19 cellular contexts compared by ENCODE assay signal in the genomic region with DNA sequence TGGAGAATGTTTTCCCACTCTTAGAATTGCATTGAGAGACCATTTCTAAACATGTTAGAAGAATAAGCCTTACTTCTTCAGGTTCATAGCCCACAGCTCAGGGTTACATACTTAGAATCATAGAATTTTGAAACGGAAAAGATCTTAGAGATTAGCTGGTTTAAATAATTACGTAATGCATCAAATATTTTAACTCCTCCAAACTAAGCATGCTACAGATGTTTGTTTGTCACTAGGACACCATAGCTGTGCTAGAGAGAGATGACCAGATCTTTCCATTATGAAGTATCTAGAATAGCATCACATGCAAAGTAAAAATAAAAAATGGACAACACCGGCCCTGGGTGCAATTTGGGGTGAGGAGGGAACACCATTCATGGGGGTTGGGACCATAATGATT.
DNase-seq lines count a peak whose midpoint lies in the region; ATAC-seq and TF ChIP-seq lines count a peak whose summit lies in the region.
"Had no signal": no experiment of that assay in that cellular context is flagged by ENCODE, and none has a peak within 500 bp of the region (broad histone marks: within the 10 kb centered on the region; RNA-seq: fewer than 3 reads in every experiment).

No MANE protein-coding gene starts in this region.

- no peaks in the 10 kb centered on the region for H3K27me3 Mint-ChIP-seq in endodermal cell (ENCODE audit: insufficient read depth)
- H3K27me3 Mint-ChIP-seq: CD4-positive, alpha-beta T cell had no signal

- DNase-seq in AG10803 (ENCODE audit: low read depth) (peak; percentile 50), HCEC 1CT (peak; percentile 45), endodermal cell (no peak), mesendoderm (peak; percentile 35), tibial nerve (ENCODE audit: low spot score in 2 of 2) (no peak), GF-D8 (lab: John Stamatoyannopoulos, UW) (no peak)
- DNase-seq in activated naive CD4-positive, alpha-beta T cell (lab: John Stamatoyannopoulos, UW), result no peak
- DNase-seq: Calu3; CD4-positive, alpha-beta T cell; DMS53; NCI-H1048; NCI-H1436 treated with DMSO at 0.1 percent for 48 hours; NCI-H2081 treated with DMSO at 0.1 percent for 48 hours; NCI-H510A; NCI-H774 had no signal

- peak overlapping the region; percentile 88 for H2BK120ac ChIP-seq in mesendoderm (ENCODE audit: low read depth, low read length)

- peak overlapping the region; percentile 78 for H4K5ac ChIP-seq in mesendoderm (ENCODE audit: low read length)

- H3K36me3 ChIP-seq in endodermal cell (ENCODE audit: control insufficient read depth, insufficient read depth, low read length), result peaks cover 50% of the 10 kb centered on the region
- no peaks in the 10 kb centered on the region for H3K36me3 ChIP-seq in mesendoderm (ENCODE audit: control insufficient read depth, insufficient read depth, low read length)
- H3K36me3 ChIP-seq in tibial nerve, result no peaks in the 10 kb centered on the region
- H3K36me3 ChIP-seq: SJSA1 had no signal

- no peak overlapping the region for H3K4me2 ChIP-seq in mesendoderm (ENCODE audit: low read length)
- H3K4me2 ChIP-seq: GM23338, KMS-11 had no signal

- TF ChIP-seq POLR2A in tibial nerve (IDR thresholded peaks at IDR 0.05), result no peak

- H3K79me1 ChIP-seq in mesendoderm (ENCODE audit: low read length), result peaks cover 2% of the 10 kb centered on the region

- peak overlapping the region; percentile 80 for H2BK5ac ChIP-seq in mesendoderm (ENCODE audit: low read length)

- no peak for ATAC-seq in GM18520 (IDR thresholded peaks at IDR 0.05; ENCODE audit: unreplicated experiment)

- H3K27ac ChIP-seq in endodermal cell (ENCODE audit: low read depth, low read length) (no peak overlapping the region), mesendoderm (ENCODE audit: low read depth, low read length) (peak overlapping the region; percentile 81), tibial nerve (no peak overlapping the region)
- H3K27ac ChIP-seq: KMS-11, SJSA1 had no signal

- no peaks in the 10 kb centered on the region for H3K9me3 Mint-ChIP-seq in endodermal cell
- H3K9me3 Mint-ChIP-seq: CD4-positive, alpha-beta T cell; GM23338 had no signal

- H3K9ac ChIP-seq in endodermal cell (ENCODE audit: extremely low read depth, low read length, poor library complexity, severe bottlenecking) (no peak overlapping the region), mesendoderm (ENCODE audit: low read length) (peak overlapping the region; percentile 39)
- H3K9ac ChIP-seq: KMS-11 had no signal

- peaks cover 51% of the 10 kb centered on the region for H3K4me1 Mint-ChIP-seq in endodermal cell

- H3K4me3 Mint-ChIP-seq in endodermal cell, result no peak overlapping the region
- H3K4me3 Mint-ChIP-seq: CD4-positive, alpha-beta T cell; GM23338 had no signal

- H3K36me3 Mint-ChIP-seq in endodermal cell (ENCODE audit: low read depth), result peaks cover 23% of the 10 kb centered on the region

- no peaks in the 10 kb centered on the region for H3K9me3 ChIP-seq in endodermal cell (ENCODE audit: control insufficient read depth, low read length)
- H3K9me3 ChIP-seq in tibial nerve, result peaks cover 0 to 2% (median 0%) of the 10 kb centered on the region in 4 donors
- H3K9me3 ChIP-seq: SJSA1 had no signal

- H3K79me2 ChIP-seq in mesendoderm (ENCODE audit: control insufficient read depth, insufficient read depth, low read length), result peaks cover 3% of the 10 kb centered on the region

- H2BK15ac ChIP-seq in mesendoderm (replicated peaks; ENCODE audit: low read depth), result peak overlapping the region; percentile 98

- no peak for TF ChIP-seq EP300 in tibial nerve (IDR thresholded peaks at IDR 0.05)

- H4K8ac ChIP-seq in mesendoderm (ENCODE audit: low read depth, low read length), result peak overlapping the region; percentile 96

- H3K27me3 ChIP-seq in endodermal cell (ENCODE audit: control insufficient read depth, insufficient read depth, low read length, poor library complexity, severe bottlenecking) (no peaks in the 10 kb centered on the region), mesendoderm (ENCODE audit: insufficient read depth, low read length, poor library complexity) (no peaks in the 10 kb centered on the region), tibial nerve (no peaks in the 10 kb centered on the region)
- H3K27me3 ChIP-seq: SJSA1 had no signal

- no peak for TF ChIP-seq CTCF in AG10803 (conservative IDR thresholded peaks at IDR 0.05; ENCODE audit: low read length)
- no peak for TF ChIP-seq CTCF in endodermal cell (conservative IDR thresholded peaks at IDR 0.05)
- TF ChIP-seq CTCF in tibial nerve (IDR thresholded peaks at IDR 0.05), result no peak

- H3K18ac ChIP-seq in mesendoderm (ENCODE audit: low read length), result peak overlapping the region; percentile 98

- H3K4me3 ChIP-seq in AG10803 (ENCODE audit: low read length) (no peak overlapping the region), endodermal cell (ENCODE audit: low read length) (peak overlapping the region; percentile 27), mesendoderm (ENCODE audit: low read length) (no peak overlapping the region), tibial nerve (no peak overlapping the region)
- H3K4me3 ChIP-seq: GM23338, SJSA1 had no signal

- 94 to 100% methylated on average over 1 to 3 of the region's 3 CpGs for WGBS in endodermal cell (ENCODE audit: insufficient coverage in 1 of 2, insufficient read length in 1 of 2), 2 experiments
- WGBS in mesendoderm (ENCODE audit: extremely low coverage, insufficient coverage, low lambda C conversion rate), result no CpG with 5 or more reads among the region's 3 CpGs
- whole genome bisulfite sequencing in tibial nerve, 2 donors, result 55 to 72% methylated on average over 3 of the region's 3 CpGs

- no peak overlapping the region for H2AK5ac ChIP-seq in mesendoderm (ENCODE audit: low read length)

- peak overlapping the region; percentile 55 for H3K4ac ChIP-seq in mesendoderm (ENCODE audit: low read depth, low read length)

- peak overlapping the region; percentile 4 for H3K27ac Mint-ChIP-seq in endodermal cell
- H3K27ac Mint-ChIP-seq: CD4-positive, alpha-beta T cell; GM23338 had no signal

- peak overlapping the region; percentile 82 for H3K56ac ChIP-seq in mesendoderm (ENCODE audit: low read length)

- no peak overlapping the region for H3K23ac ChIP-seq in mesendoderm (ENCODE audit: low read length)

- peaks cover 20% of the 10 kb centered on the region for H3K4me1 ChIP-seq in endodermal cell (ENCODE audit: control insufficient read depth, insufficient read depth, low read length)
- H3K4me1 ChIP-seq in mesendoderm (ENCODE audit: control insufficient read depth, low read depth, low read length), result peaks cover 21% of the 10 kb centered on the region
- no peaks in the 10 kb centered on the region for H3K4me1 ChIP-seq in tibial nerve
- H3K4me1 ChIP-seq: SJSA1 had no signal

Comparison
In these comparisons a context has a peak if more than half of its experiments do, and no peak if none do; other contexts are left out.
1. DNase-seq: peak in AG10803 (single experiment), HCEC 1CT (single experiment) and mesendoderm (single experiment); none in endodermal cell (single experiment), activated naive CD4-positive, alpha-beta T cell (0 of 4), tibial nerve (0 of 2) and GF-D8 (single experiment).